Comparison of ENCODE assay signal across 6 cellular contexts in the genomic region with DNA sequence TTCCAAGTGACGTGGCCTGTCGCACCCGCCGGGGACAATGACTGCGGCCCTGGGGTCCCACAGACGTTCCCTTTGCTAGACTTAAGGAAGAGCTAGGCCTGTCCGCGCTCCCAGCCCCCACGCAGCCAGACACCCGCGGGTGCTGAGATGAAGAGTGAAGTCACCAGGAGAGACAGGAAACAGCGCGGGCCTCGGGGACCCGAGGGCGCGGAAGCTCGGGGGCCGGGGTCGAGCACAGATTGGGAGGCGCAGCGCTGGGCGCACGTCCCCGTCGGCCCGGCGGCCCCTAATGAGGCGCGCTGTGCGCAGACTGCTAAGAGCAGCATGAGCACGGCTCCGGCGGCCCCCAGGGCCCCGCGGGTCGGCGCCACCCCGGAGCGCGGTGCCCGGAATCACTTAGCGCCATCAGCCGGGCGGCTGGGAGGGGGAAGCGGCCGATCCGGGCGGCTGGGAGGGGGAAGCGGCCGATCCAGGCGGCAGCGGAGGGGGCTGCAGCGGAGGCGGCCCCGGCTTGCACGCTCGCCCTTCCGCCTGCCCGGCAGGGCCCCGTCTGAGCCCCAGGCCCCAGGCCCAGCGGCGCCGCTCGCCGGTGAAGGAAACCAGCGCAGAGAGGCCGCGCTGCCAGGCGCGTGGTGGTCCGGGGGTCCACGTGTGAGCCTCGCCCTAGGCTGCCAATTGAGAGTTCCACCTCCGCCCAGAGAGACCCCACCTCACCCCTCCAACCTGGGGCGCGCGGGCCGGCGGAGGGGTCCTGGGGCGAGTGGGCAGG.
DNase-seq lines count a peak whose midpoint lies in the region; ATAC-seq and TF ChIP-seq lines count a peak whose summit lies in the region.

No MANE protein-coding gene starts in this region.

- H3K4me1 ChIP-seq in rectal smooth muscle tissue (ENCODE audit: control insufficient read depth, insufficient read depth, low read length): no peaks in the 10 kb centered on the region

- ATAC-seq in HG03159 (IDR thresholded peaks at IDR 0.05; ENCODE audit: unreplicated experiment): no peak

- peak overlapping the region; percentile 44 for H3K4me3 ChIP-seq in brain microvascular endothelial cell (ENCODE audit: low read depth, low read length)
- peak overlapping the region; percentile 44 for H3K4me3 ChIP-seq in rectal smooth muscle tissue (ENCODE audit: low read length)

- H3K27me3 ChIP-seq in brain microvascular endothelial cell (replicated peaks): peaks cover 2% of the 10 kb centered on the region
- H3K27me3 ChIP-seq in rectal smooth muscle tissue (ENCODE audit: control insufficient read depth, insufficient read depth, low read length): no peaks in the 10 kb centered on the region

- H3K27ac ChIP-seq in brain microvascular endothelial cell (no peak overlapping the region), rectal smooth muscle tissue (ENCODE audit: low read depth, low read length) (no peak overlapping the region)

- H3K36me3 ChIP-seq in brain microvascular endothelial cell (replicated peaks) (no peaks in the 10 kb centered on the region), rectal smooth muscle tissue (ENCODE audit: control insufficient read depth, insufficient read depth, low read length) (no peaks in the 10 kb centered on the region)

- no peak overlapping the region for H3K9ac ChIP-seq in rectal smooth muscle tissue (ENCODE audit: low read length)

- no peak for TF ChIP-seq CTCF in brain microvascular endothelial cell (IDR thresholded peaks at IDR 0.05; ENCODE audit: low read depth, low read length, missing control alignments)

- in situ Hi-C loops in brain microvascular endothelial cell (cut with HindIII; ENCODE audit: low pct_ligation_motif_present, low sequenced_read_pairs): no loop called here

- peak; percentile 66 for DNase-seq in HuH-7 (ENCODE audit: low spot score)
- no peak for DNase-seq in brain microvascular endothelial cell
- DNase-seq in NCI-H1417 treated with DMSO at 0.1 percent for 48 hours (lab: John Stamatoyannopoulos, UW): no peak
- DNase-seq in NCI-H2196 (lab: John Stamatoyannopoulos, UW; ENCODE audit: unreplicated experiment): no peak
